ENCODE assay signal across 8 cellular contexts in genomic region chr2:61443342-61444041, GRCh38. TPM values are rescaled to one million over a fixed set of nuclear protein-coding genes. Genes with fewer than 3 reads are reported as not detected.
DNase-seq lines count a peak whose midpoint lies in the region; ATAC-seq and TF ChIP-seq lines count a peak whose summit lies in the region.

No MANE protein-coding gene starts in this region.

- H3K36me3 ChIP-seq in esophagus muscularis mucosa, result no peaks in the 10 kb centered on the region

- no peaks in the 10 kb centered on the region for H3K9me3 ChIP-seq in esophagus muscularis mucosa

- peak; percentile 98 for ATAC-seq in GM18870 (IDR thresholded peaks at IDR 0.05; ENCODE audit: unreplicated experiment)
- peak; percentile 89 for ATAC-seq in HG02763 (IDR thresholded peaks at IDR 0.05; ENCODE audit: unreplicated experiment)
- peak; percentile 90 for ATAC-seq in naive B cell (ENCODE audit: low read depth in 2 of 2)

- H3K27me3 Mint-ChIP-seq in naive B cell, result no peaks in the 10 kb centered on the region
- no peaks in the 10 kb centered on the region for H3K27me3 Mint-ChIP-seq in nephron progenitor cell (ENCODE audit: low read depth, poor library complexity)

- WGBS in esophagus muscularis mucosa, result 92% methylated on average over 7 of the region's 7 CpGs

- H3K4me1 Mint-ChIP-seq in naive B cell, result peaks cover 50 to 88% (median 81%) of the 10 kb centered on the region in 3 donors
- peaks cover 14% of the 10 kb centered on the region for H3K4me1 Mint-ChIP-seq in nephron progenitor cell

- TF ChIP-seq POLR2A in esophagus muscularis mucosa (IDR thresholded peaks at IDR 0.05; ENCODE audit: low read depth), result no peak

- no peak overlapping the region for H3K27ac ChIP-seq in esophagus muscularis mucosa (replicated peaks in 1 of 4)

- peaks cover 25 to 46% (median 37%) of the 10 kb centered on the region in 4 donors for H3K4me1 ChIP-seq in esophagus muscularis mucosa

- H3K4me3 ChIP-seq in esophagus muscularis mucosa, result no peak overlapping the region

- TF ChIP-seq EP300 in esophagus muscularis mucosa (IDR thresholded peaks at IDR 0.05), result no peak

- H3K4me3 Mint-ChIP-seq in naive B cell (peak overlapping the region; percentile 38 to 67 (median 58)), nephron progenitor cell (no peak overlapping the region)

- H3K36me3 Mint-ChIP-seq in naive B cell (peaks cover 4 to 15% of the 10 kb centered on the region in 2 donors), nephron progenitor cell (ENCODE audit: low read depth) (peaks cover 75% of the 10 kb centered on the region)

- DNase-seq in NCI-H526 treated with DMSO at 0.1 percent for 48 hours (lab: John Stamatoyannopoulos, UW) (peak; percentile 55), naive B cell (peak; percentile 60), C1 segment of cervical spinal cord (lab: John Stamatoyannopoulos, UW) (no peak), esophagus muscularis mucosa (ENCODE audit: extremely low spot score) (no peak), nephron progenitor cell (no peak)
- no peak for DNase-seq in stimulated activated CD4-positive, alpha-beta T cell treated with anti-CD3 and anti-CD28 coated beads, Interleukin-4, amount 100 ng/mL, for 24 hours

- TF ChIP-seq CTCF in esophagus muscularis mucosa (IDR thresholded peaks at IDR 0.05), result no peak
- no peak for TF ChIP-seq CTCF in nephron progenitor cell (IDR thresholded peaks at IDR 0.05)

- H3K27ac Mint-ChIP-seq in naive B cell, result peak overlapping the region; percentile 77 to 90 (median 86)
- no peak overlapping the region for H3K27ac Mint-ChIP-seq in nephron progenitor cell

- H3K9me3 Mint-ChIP-seq in naive B cell (peaks cover 0 to 4% (median 3%) of the 10 kb centered on the region in 7 donors), nephron progenitor cell (peaks cover 53% of the 10 kb centered on the region)

- no peaks in the 10 kb centered on the region for H3K27me3 ChIP-seq in esophagus muscularis mucosa

- intact Hi-C loops in esophagus muscularis mucosa (cut with DNase I), result no loop called here

RNA-seq across cellular contexts. Expression of gene USP34, which starts 27.4 kb away (rescaled TPM):
- 10 to 100 TPM; 16.1 to 26.9 (median 21.4) TPM for polyA plus RNA-seq in naive B cell (ENCODE audit: low read depth in 6 of 6)
- total RNA-seq in esophagus muscularis mucosa, result 100 to 1,000 TPM; 124 to 137 (median 129) TPM

Comparison
In these comparisons a context has a peak if more than half of its experiments do, and no peak if none do; other contexts are left out.
1. DNase-seq: peak in NCI-H526 treated with DMSO at 0.1 percent for 48 hours (single experiment) and naive B cell (single experiment); none in C1 segment of cervical spinal cord (0 of 14), stimulated activated CD4-positive, alpha-beta T cell treated with anti-CD3 and anti-CD28 coated beads, Interleukin-4, amount 100 ng/mL, for 24 hours (single experiment), esophagus muscularis mucosa (single experiment) and nephron progenitor cell (single experiment).
2. Peak in every context shown above with its lines, with median percentiles within 50 percentile points of each other: ATAC-seq.